Comparison of ENCODE assay signal across 1 cellular context in the genomic region with DNA sequence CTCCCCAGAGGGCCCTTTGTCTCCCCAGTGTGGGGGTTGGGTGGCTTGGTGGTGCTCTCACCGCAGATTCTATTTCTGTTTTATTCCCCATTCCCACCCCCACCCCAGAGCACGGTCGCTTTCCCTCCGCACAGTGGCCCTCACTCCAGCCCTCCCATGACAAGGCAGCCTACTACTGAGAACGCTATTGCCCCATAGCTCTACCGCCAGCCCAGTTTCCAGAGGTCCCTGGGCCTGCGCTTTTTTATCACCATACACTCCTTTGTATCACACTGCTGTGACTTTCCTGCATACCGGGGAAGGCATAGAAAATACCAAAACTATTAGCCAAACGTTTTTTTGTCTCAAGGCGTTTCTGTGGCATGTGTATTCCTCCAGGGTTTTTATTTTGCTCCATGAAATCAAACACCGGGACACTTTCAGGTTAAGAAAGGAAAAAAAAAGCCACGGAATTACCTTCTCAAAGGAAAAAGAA.
TF ChIP-seq lines count a peak whose summit lies in the region.

No MANE protein-coding gene starts in this region.

TF ChIP-seq in WTC11, 78 proteins besides CTCF, POLR2A, EP300 and RAD21 (continued from another document):
- TF ChIP-seq, protein P1, sequence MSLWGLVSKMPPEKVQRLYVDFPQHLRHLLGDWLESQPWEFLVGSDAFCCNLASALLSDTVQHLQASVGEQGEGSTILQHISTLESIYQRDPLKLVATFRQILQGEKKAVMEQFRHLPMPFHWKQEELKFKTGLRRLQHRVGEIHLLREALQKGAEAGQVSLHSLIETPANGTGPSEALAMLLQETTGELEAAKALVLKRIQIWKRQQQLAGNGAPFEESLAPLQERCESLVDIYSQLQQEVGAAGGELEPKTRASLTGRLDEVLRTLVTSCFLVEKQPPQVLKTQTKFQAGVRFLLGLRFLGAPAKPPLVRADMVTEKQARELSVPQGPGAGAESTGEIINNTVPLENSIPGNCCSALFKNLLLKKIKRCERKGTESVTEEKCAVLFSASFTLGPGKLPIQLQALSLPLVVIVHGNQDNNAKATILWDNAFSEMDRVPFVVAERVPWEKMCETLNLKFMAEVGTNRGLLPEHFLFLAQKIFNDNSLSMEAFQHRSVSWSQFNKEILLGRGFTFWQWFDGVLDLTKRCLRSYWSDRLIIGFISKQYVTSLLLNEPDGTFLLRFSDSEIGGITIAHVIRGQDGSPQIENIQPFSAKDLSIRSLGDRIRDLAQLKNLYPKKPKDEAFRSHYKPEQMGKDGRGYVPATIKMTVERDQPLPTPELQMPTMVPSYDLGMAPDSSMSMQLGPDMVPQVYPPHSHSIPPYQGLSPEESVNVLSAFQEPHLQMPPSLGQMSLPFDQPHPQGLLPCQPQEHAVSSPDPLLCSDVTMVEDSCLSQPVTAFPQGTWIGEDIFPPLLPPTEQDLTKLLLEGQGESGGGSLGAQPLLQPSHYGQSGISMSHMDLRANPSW (CRISPR knock-in tag; conservative IDR thresholded peaks at IDR 0.05; ENCODE audit: low read depth), result no peak
- TF ChIP-seq, protein P2, sequence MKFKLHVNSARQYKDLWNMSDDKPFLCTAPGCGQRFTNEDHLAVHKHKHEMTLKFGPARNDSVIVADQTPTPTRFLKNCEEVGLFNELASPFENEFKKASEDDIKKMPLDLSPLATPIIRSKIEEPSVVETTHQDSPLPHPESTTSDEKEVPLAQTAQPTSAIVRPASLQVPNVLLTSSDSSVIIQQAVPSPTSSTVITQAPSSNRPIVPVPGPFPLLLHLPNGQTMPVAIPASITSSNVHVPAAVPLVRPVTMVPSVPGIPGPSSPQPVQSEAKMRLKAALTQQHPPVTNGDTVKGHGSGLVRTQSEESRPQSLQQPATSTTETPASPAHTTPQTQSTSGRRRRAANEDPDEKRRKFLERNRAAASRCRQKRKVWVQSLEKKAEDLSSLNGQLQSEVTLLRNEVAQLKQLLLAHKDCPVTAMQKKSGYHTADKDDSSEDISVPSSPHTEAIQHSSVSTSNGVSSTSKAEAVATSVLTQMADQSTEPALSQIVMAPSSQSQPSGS (CRISPR knock-in tag; IDR thresholded peaks at IDR 0.05; ENCODE audit: borderline replicate concordance, low read depth), result no peak
- TF ChIP-seq GABPB1 (CRISPR knock-in tag; IDR thresholded peaks at IDR 0.05), result no peak
- TF ChIP-seq, protein P3, sequence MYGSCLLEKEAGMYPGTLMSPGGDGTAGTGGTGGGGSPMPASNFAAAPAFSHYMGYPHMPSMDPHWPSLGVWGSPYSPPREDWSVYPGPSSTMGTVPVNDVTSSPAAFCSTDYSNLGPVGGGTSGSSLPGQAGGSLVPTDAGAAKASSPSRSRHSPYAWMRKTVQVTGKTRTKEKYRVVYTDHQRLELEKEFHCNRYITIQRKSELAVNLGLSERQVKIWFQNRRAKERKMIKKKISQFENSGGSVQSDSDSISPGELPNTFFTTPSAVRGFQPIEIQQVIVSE (CRISPR knock-in tag; IDR thresholded peaks at IDR 0.05; ENCODE audit: borderline replicate concordance), result no peak
- TF ChIP-seq, protein P4, sequence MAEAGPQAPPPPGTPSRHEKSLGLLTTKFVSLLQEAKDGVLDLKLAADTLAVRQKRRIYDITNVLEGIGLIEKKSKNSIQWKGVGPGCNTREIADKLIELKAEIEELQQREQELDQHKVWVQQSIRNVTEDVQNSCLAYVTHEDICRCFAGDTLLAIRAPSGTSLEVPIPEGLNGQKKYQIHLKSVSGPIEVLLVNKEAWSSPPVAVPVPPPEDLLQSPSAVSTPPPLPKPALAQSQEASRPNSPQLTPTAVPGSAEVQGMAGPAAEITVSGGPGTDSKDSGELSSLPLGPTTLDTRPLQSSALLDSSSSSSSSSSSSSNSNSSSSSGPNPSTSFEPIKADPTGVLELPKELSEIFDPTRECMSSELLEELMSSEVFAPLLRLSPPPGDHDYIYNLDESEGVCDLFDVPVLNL (CRISPR knock-in tag; IDR thresholded peaks at IDR 0.05; ENCODE audit: borderline replicate concordance, low read depth), result no peak
- TF ChIP-seq FOXJ3 (CRISPR knock-in tag; IDR thresholded peaks at IDR 0.05; ENCODE audit: borderline replicate concordance), result no peak
- no peak for TF ChIP-seq ZNF232 (CRISPR knock-in tag; IDR thresholded peaks at IDR 0.05)
- TF ChIP-seq ZNF671 (CRISPR knock-in tag; IDR thresholded peaks at IDR 0.05), result no peak
